Comparison of ENCODE assay signal across 11 cellular contexts in genomic region chr21:44354001-44354405, GRCh38. TPM values are rescaled to one million over a fixed set of nuclear protein-coding genes. Genes with fewer than 3 reads are reported as not detected.
DNase-seq lines count a peak whose midpoint lies in the region; ATAC-seq and TF ChIP-seq lines count a peak whose summit lies in the region.
"Had no signal": no experiment of that assay in that cellular context is flagged by ENCODE, and none has a peak within 500 bp of the region (broad histone marks: within the 10 kb centered on the region; RNA-seq: fewer than 3 reads in every experiment).

No MANE protein-coding gene starts in this region.

- no peak for DNase-seq in T-helper 1 cell
- DNase-seq in SKM-1 (lab: John Stamatoyannopoulos, UW; ENCODE audit: unreplicated experiment): peak; percentile 97
- DNase-seq in left cardiac atrium: no peak
- no peak for DNase-seq in nephron progenitor cell
- DNase-seq in amygdala (lab: John Stamatoyannopoulos, UW): no peak
- DNase-seq: NCI-H2029; SJCRH30; stimulated activated CD4-positive, alpha-beta T cell treated with anti-CD3 and anti-CD28 coated beads, Interleukin-12 subunit alpha, Interleukin-12 subunit beta, amount 100 ng/mL, for 4 hours had no signal

- H3K27ac Mint-ChIP-seq in T-helper 1 cell treated with Interleukin-12 subunit alpha and Interleukin-12 subunit beta and Interleukin-4 antibody, amounts not matched to agents 30 μg/mL and 1 μg/mL, for 36 hours: peak overlapping the region; percentile 74
- peak overlapping the region; percentile 76 for H3K27ac Mint-ChIP-seq in stimulated activated memory B cell treated with anti-CD40 and anti-IgM and Interleukin-4, amounts not matched to agents 10 μg/mL and 1 μg/mL and 100 μg/mL, for 72 hours
- H3K27ac Mint-ChIP-seq in nephron progenitor cell: no peak overlapping the region

- peaks cover 49% of the 10 kb centered on the region for H3K4me1 Mint-ChIP-seq in T-helper 1 cell treated with Interleukin-12 subunit alpha and Interleukin-12 subunit beta and Interleukin-4 antibody, amounts not matched to agents 30 μg/mL and 1 μg/mL, for 36 hours (ENCODE audit: low read depth)
- peaks cover 45% of the 10 kb centered on the region for H3K4me1 Mint-ChIP-seq in stimulated activated memory B cell treated with anti-CD40 and anti-IgM and Interleukin-4, amounts not matched to agents 10 μg/mL and 1 μg/mL and 100 μg/mL, for 72 hours
- peaks cover 40% of the 10 kb centered on the region for H3K4me1 Mint-ChIP-seq in nephron progenitor cell

- ATAC-seq in left cardiac atrium (peak; percentile 9 to 77), HG03159 (IDR thresholded peaks at IDR 0.05; ENCODE audit: unreplicated experiment) (no peak)
- ATAC-seq in stimulated activated memory B cell treated with anti-CD40 and anti-IgM and Interleukin-4, amounts not matched to agents 10 μg/mL and 1 μg/mL and 100 μg/mL, for 72 hours: no peak

- H3K36me3 Mint-ChIP-seq in T-helper 1 cell treated with Interleukin-12 subunit alpha and Interleukin-12 subunit beta and Interleukin-4 antibody, amounts not matched to agents 30 μg/mL and 1 μg/mL, for 36 hours (ENCODE audit: low read depth): peaks cover 25% of the 10 kb centered on the region
- H3K36me3 Mint-ChIP-seq in stimulated activated memory B cell treated with anti-CD40 and anti-IgM and Interleukin-4, amounts not matched to agents 10 μg/mL and 1 μg/mL and 100 μg/mL, for 72 hours: peaks cover 7% of the 10 kb centered on the region
- no peaks in the 10 kb centered on the region for H3K36me3 Mint-ChIP-seq in nephron progenitor cell (ENCODE audit: low read depth)

- intact Hi-C loops in left cardiac atrium (cut with DNase I): no loop called here

- no peaks in the 10 kb centered on the region for H3K9me3 Mint-ChIP-seq in T-helper 1 cell treated with Interleukin-12 subunit alpha and Interleukin-12 subunit beta and Interleukin-4 antibody, amounts not matched to agents 30 μg/mL and 1 μg/mL, for 36 hours
- no peaks in the 10 kb centered on the region for H3K9me3 Mint-ChIP-seq in stimulated activated memory B cell treated with anti-CD40 and anti-IgM and Interleukin-4, amounts not matched to agents 10 μg/mL and 1 μg/mL and 100 μg/mL, for 72 hours
- H3K9me3 Mint-ChIP-seq in nephron progenitor cell: peaks cover 6% of the 10 kb centered on the region

- TF ChIP-seq CTCF in nephron progenitor cell (IDR thresholded peaks at IDR 0.05): no peak

- H3K4me3 Mint-ChIP-seq in T-helper 1 cell treated with Interleukin-12 subunit alpha and Interleukin-12 subunit beta and Interleukin-4 antibody, amounts not matched to agents 30 μg/mL and 1 μg/mL, for 36 hours: peak overlapping the region; percentile 88
- peak overlapping the region; percentile 64 for H3K4me3 Mint-ChIP-seq in stimulated activated memory B cell treated with anti-CD40 and anti-IgM and Interleukin-4, amounts not matched to agents 10 μg/mL and 1 μg/mL and 100 μg/mL, for 72 hours
- H3K4me3 Mint-ChIP-seq in nephron progenitor cell: no peak overlapping the region

- H3K27me3 Mint-ChIP-seq in T-helper 1 cell treated with Interleukin-12 subunit alpha and Interleukin-12 subunit beta and Interleukin-4 antibody, amounts not matched to agents 30 μg/mL and 1 μg/mL, for 36 hours (ENCODE audit: low read depth): peaks cover 15% of the 10 kb centered on the region
- peaks cover 10% of the 10 kb centered on the region for H3K27me3 Mint-ChIP-seq in stimulated activated memory B cell treated with anti-CD40 and anti-IgM and Interleukin-4, amounts not matched to agents 10 μg/mL and 1 μg/mL and 100 μg/mL, for 72 hours
- peaks cover 5% of the 10 kb centered on the region for H3K27me3 Mint-ChIP-seq in nephron progenitor cell (ENCODE audit: low read depth, poor library complexity)

RNA-seq across cellular contexts. Expression of gene TRPM2, which starts 0.6 kb away (rescaled TPM):
- 1 to 10 TPM; 2.9 to 5.1 TPM for total RNA-seq in left cardiac atrium

RNA-seq across cellular contexts. Expression of gene CFAP410, which starts 14.8 kb away (rescaled TPM):
- total RNA-seq in left cardiac atrium: 10 to 100 TPM; 16.4 to 21.8 TPM

RNA-seq across cellular contexts. Expression of gene PFKL, which starts 54.1 kb away (rescaled TPM):
- 10 to 100 TPM; 58.8 to 67.2 TPM for total RNA-seq in left cardiac atrium

Comparison
In these comparisons a context has a peak if more than half of its experiments do, and no peak if none do; other contexts are left out.
1. ATAC-seq: peak in left cardiac atrium (2 of 2); none in stimulated activated memory B cell treated with anti-CD40 and anti-IgM and Interleukin-4, amounts not matched to agents 10 μg/mL and 1 μg/mL and 100 μg/mL, for 72 hours (single experiment) and HG03159 (single experiment).